ENCODE assay signal across 11 cellular contexts in genomic region chr11:12053606-12054361, GRCh38. TPM values are rescaled to one million over a fixed set of nuclear protein-coding genes. Genes with fewer than 3 reads are reported as not detected.
DNase-seq lines count a peak whose midpoint lies in the region; ATAC-seq, FAIRE-seq and TF ChIP-seq lines count a peak whose summit lies in the region.
"Had no signal": no experiment of that assay in that cellular context is flagged by ENCODE, and none has a peak within 500 bp of the region (broad histone marks: within the 10 kb centered on the region; RNA-seq: fewer than 3 reads in every experiment).

No MANE protein-coding gene starts in this region.

- CTCF ChIA-PET in activated CD4-positive, alpha-beta memory T cell treated with anti-CD3 and anti-CD28 coated beads for 36 hours (lab: Charles Lee) = interaction anchor here (0.7 to 15.9 kb wide), 6 partner anchors 9 to 235 kb away, joined by 3 to 418 read pairs (median 10); no protein-coding TSS in a partner anchor
- CTCF ChIA-PET in activated CD4-positive, alpha-beta memory T cell treated with anti-CD3 and anti-CD28 coated beads, Interleukin-2, amount 10 ng/mL, durations not matched to agents 7 days and 5 days (lab: Charles Lee) = interaction anchor here (0.8 to 3.9 kb wide), 11 partner anchors 9 to 236 kb away, joined by 3 to 28 read pairs (median 6); no protein-coding TSS in a partner anchor

- no peak overlapping the region for H3K9ac ChIP-seq in kidney (ENCODE audit: low read length in 2 of 2)

- H3K4me3 ChIP-seq in kidney (ENCODE audit: low read length in 2 of 2) (no peak overlapping the region), upper lobe of left lung (no peak overlapping the region)
- H3K4me3 ChIP-seq: dorsolateral prefrontal cortex, SJCRH30 had no signal

- TF ChIP-seq POLR2A in upper lobe of left lung (IDR thresholded peaks at IDR 0.05) = no peak

- peak; percentile 6 for DNase-seq in activated CD4-positive, alpha-beta memory T cell treated with anti-CD3 and anti-CD28 coated beads for 36 hours
- DNase-seq in activated CD4-positive, alpha-beta memory T cell treated with anti-CD3 and anti-CD28 coated beads, Interleukin-2, amount 10 ng/mL, durations not matched to agents 7 days and 5 days = no peak
- peak; percentile 22 for DNase-seq in kidney
- DNase-seq in upper lobe of left lung = no peak
- no peak for DNase-seq in HTR-8/SVneo (ENCODE audit: insufficient read length, low spot score)
- no peak for DNase-seq in NCI-H2227 (lab: John Stamatoyannopoulos, UW; ENCODE audit: unreplicated experiment)
- DNase-seq in activated CD4-positive, CD25-positive, alpha-beta regulatory T cell (lab: John Stamatoyannopoulos, UW) = no peak
- DNase-seq: dorsolateral prefrontal cortex, NCI-H748 treated with DMSO at 0.1 percent for 48 hours, SJCRH30 had no signal

- POLR2A ChIA-PET in activated CD4-positive, alpha-beta memory T cell treated with anti-CD3 and anti-CD28 coated beads for 36 hours (lab: Charles Lee) = interaction anchor here (1.3 kb wide), 1 partner anchor 179 kb away, joined by 3 read pairs; no protein-coding TSS in a partner anchor
- POLR2A ChIA-PET in activated CD4-positive, alpha-beta memory T cell treated with anti-CD3 and anti-CD28 coated beads, Interleukin-2, amount 10 ng/mL, durations not matched to agents 7 days and 5 days (lab: Charles Lee) = interaction anchor here (0.8 to 2.7 kb wide), 5 partner anchors 8 to 230 kb away, joined by 3 to 6 read pairs (median 4); no protein-coding TSS in a partner anchor

- H3K4me1 ChIP-seq in kidney (ENCODE audit: control insufficient read depth in 1 of 2, insufficient read depth in 1 of 2, low read depth in 1 of 2, low read length in 2 of 2) (no peaks in the 10 kb centered on the region), upper lobe of left lung (peaks cover 0 to 8% (median 3%) of the 10 kb centered on the region in 4 donors)
- H3K4me1 ChIP-seq: SJCRH30 had no signal

- peak in 1 of 4 donors; percentile 30 for TF ChIP-seq EP300 in upper lobe of left lung (IDR thresholded peaks at IDR 0.05)

- H3K27ac ChIP-seq in kidney (ENCODE audit: low read depth in 2 of 2, low read length in 2 of 2) (no peak overlapping the region), upper lobe of left lung (peak overlapping the region; percentile 8 to 26 (median 17))
- H3K27ac ChIP-seq: SJCRH30 had no signal

- TF ChIP-seq CTCF in kidney (IDR thresholded peaks at IDR 0.05; ENCODE audit: borderline replicate concordance, extremely low read depth, insufficient read depth) (no peak), upper lobe of left lung (IDR thresholded peaks at IDR 0.05) (no peak)

- ATAC-seq in esophagus mucosa (peak; percentile 17), upper lobe of left lung (ENCODE audit: low FRiP score in 2 of 2) (no peak)

- H3K4me1 Mint-ChIP-seq in activated CD4-positive, alpha-beta memory T cell treated with anti-CD3 and anti-CD28 coated beads for 36 hours (ENCODE audit: low read depth) = no peaks in the 10 kb centered on the region
- peaks cover 1% of the 10 kb centered on the region for H3K4me1 Mint-ChIP-seq in activated CD4-positive, alpha-beta memory T cell treated with anti-CD3 and anti-CD28 coated beads, Interleukin-2, amount 10 ng/mL, durations not matched to agents 7 days and 5 days

- no peaks in the 10 kb centered on the region for H3K27me3 Mint-ChIP-seq in activated CD4-positive, alpha-beta memory T cell treated with anti-CD3 and anti-CD28 coated beads for 36 hours
- no peaks in the 10 kb centered on the region for H3K27me3 Mint-ChIP-seq in activated CD4-positive, alpha-beta memory T cell treated with anti-CD3 and anti-CD28 coated beads, Interleukin-2, amount 10 ng/mL, durations not matched to agents 7 days and 5 days

- H3K4me3 Mint-ChIP-seq in activated CD4-positive, alpha-beta memory T cell treated with anti-CD3 and anti-CD28 coated beads for 36 hours = no peak overlapping the region
- no peak overlapping the region for H3K4me3 Mint-ChIP-seq in activated CD4-positive, alpha-beta memory T cell treated with anti-CD3 and anti-CD28 coated beads, Interleukin-2, amount 10 ng/mL, durations not matched to agents 7 days and 5 days

- 43 to 78% methylated on average over 2 to 4 of the region's 4 CpGs for WGBS in upper lobe of left lung, 2 donors

- H3K9me3 Mint-ChIP-seq in activated CD4-positive, alpha-beta memory T cell treated with anti-CD3 and anti-CD28 coated beads for 36 hours = peaks cover 14% of the 10 kb centered on the region
- H3K9me3 Mint-ChIP-seq in activated CD4-positive, alpha-beta memory T cell treated with anti-CD3 and anti-CD28 coated beads, Interleukin-2, amount 10 ng/mL, durations not matched to agents 7 days and 5 days = peaks cover 16% of the 10 kb centered on the region

- H3K36me3 ChIP-seq in kidney (ENCODE audit: control insufficient read depth in 1 of 2, insufficient read depth in 2 of 2, low read length in 2 of 2) (no peaks in the 10 kb centered on the region), upper lobe of left lung (no peaks in the 10 kb centered on the region)
- H3K36me3 ChIP-seq: SJCRH30 had no signal

- H3K9me3 ChIP-seq in kidney (ENCODE audit: control insufficient read depth in 1 of 2, low read length in 2 of 2) (no peaks in the 10 kb centered on the region), upper lobe of left lung (no peaks in the 10 kb centered on the region)
- H3K9me3 ChIP-seq: SJCRH30 had no signal

- no peak overlapping the region for H3K27ac Mint-ChIP-seq in activated CD4-positive, alpha-beta memory T cell treated with anti-CD3 and anti-CD28 coated beads for 36 hours
- H3K27ac Mint-ChIP-seq in activated CD4-positive, alpha-beta memory T cell treated with anti-CD3 and anti-CD28 coated beads, Interleukin-2, amount 10 ng/mL, durations not matched to agents 7 days and 5 days = no peak overlapping the region

- H3K36me3 Mint-ChIP-seq in activated CD4-positive, alpha-beta memory T cell treated with anti-CD3 and anti-CD28 coated beads for 36 hours = no peaks in the 10 kb centered on the region
- H3K36me3 Mint-ChIP-seq in activated CD4-positive, alpha-beta memory T cell treated with anti-CD3 and anti-CD28 coated beads, Interleukin-2, amount 10 ng/mL, durations not matched to agents 7 days and 5 days (ENCODE audit: low read depth) = peaks cover 8% of the 10 kb centered on the region

- intact Hi-C loops in activated CD4-positive, alpha-beta memory T cell treated with anti-CD3 and anti-CD28 coated beads for 36 hours (cut with micrococcal nuclease) = no loop called here
- intact Hi-C loops in kidney (cut with DNase I) = no loop called here

- FAIRE-seq in kidney (lab: Jason Lieb, UNC) (no peak), HTR-8/SVneo (lab: Jason Lieb, UNC) (no peak)

- H3K27me3 ChIP-seq in upper lobe of left lung = no peaks in the 10 kb centered on the region
- H3K27me3 ChIP-seq: dorsolateral prefrontal cortex, SJCRH30 had no signal

RNA-seq across cellular contexts. Expression of gene DKK3, which starts 45.4 kb away (rescaled TPM):
- total RNA-seq in activated CD4-positive, alpha-beta memory T cell treated with anti-CD3 and anti-CD28 coated beads for 36 hours = not detected
- not detected for total RNA-seq in activated CD4-positive, alpha-beta memory T cell treated with anti-CD3 and anti-CD28 coated beads, Interleukin-2, amount 10 ng/mL, durations not matched to agents 7 days and 5 days
- total RNA-seq in esophagus mucosa = 21.2 TPM
- 59.5 TPM for total RNA-seq in kidney
- 49.6 TPM for polyA plus RNA-seq in kidney (ENCODE audit: insufficient read depth, low read depth, low replicate concordance)
- total RNA-seq in upper lobe of left lung = 100 to 1,000 TPM in 5 of 6 donors, 10 to 100 TPM in 1; 50.3 to 162 (median 137) TPM

RNA-seq across cellular contexts. Expression of gene MICAL2, which starts 56.6 kb away (rescaled TPM):
- 100 to 1,000 TPM; 213 to 220 TPM for total RNA-seq in activated CD4-positive, alpha-beta memory T cell treated with anti-CD3 and anti-CD28 coated beads for 36 hours
- total RNA-seq in activated CD4-positive, alpha-beta memory T cell treated with anti-CD3 and anti-CD28 coated beads, Interleukin-2, amount 10 ng/mL, durations not matched to agents 7 days and 5 days = 100 to 1,000 TPM; 135 to 143 TPM
- 15.5 TPM for total RNA-seq in esophagus mucosa
- 64.5 TPM for total RNA-seq in kidney
- polyA plus RNA-seq in kidney (ENCODE audit: insufficient read depth, low read depth, low replicate concordance) = 7.8 TPM
- total RNA-seq in upper lobe of left lung = 100 to 1,000 TPM; 138 to 327 (median 175) TPM

Comparison
In these comparisons a context has a peak if more than half of its experiments do, and no peak if none do; other contexts are left out.
1. DNase-seq: peak in activated CD4-positive, alpha-beta memory T cell treated with anti-CD3 and anti-CD28 coated beads for 36 hours (single experiment) and kidney (single experiment); none in activated CD4-positive, alpha-beta memory T cell treated with anti-CD3 and anti-CD28 coated beads, Interleukin-2, amount 10 ng/mL, durations not matched to agents 7 days and 5 days (single experiment), upper lobe of left lung (0 of 2), HTR-8/SVneo (single experiment), NCI-H2227 (single experiment) and activated CD4-positive, CD25-positive, alpha-beta regulatory T cell (0 of 4).
2. H3K27ac ChIP-seq: peak in upper lobe of left lung (4 of 4); none in kidney (0 of 2).
3. RNA of gene DKK3, which starts 45.4 kb away (total RNA-seq): 50.3 to 162 TPM in upper lobe of left lung, 59.5 TPM in kidney (single experiment) and 21.2 TPM in esophagus mucosa (single experiment); not detected in activated CD4-positive, alpha-beta memory T cell treated with anti-CD3 and anti-CD28 coated beads for 36 hours and not detected in activated CD4-positive, alpha-beta memory T cell treated with anti-CD3 and anti-CD28 coated beads, Interleukin-2, amount 10 ng/mL, durations not matched to agents 7 days and 5 days; every median in the first group is over 10 times any median in the second.